ENCODE assay signal across 9 cellular contexts in the genomic region with DNA sequence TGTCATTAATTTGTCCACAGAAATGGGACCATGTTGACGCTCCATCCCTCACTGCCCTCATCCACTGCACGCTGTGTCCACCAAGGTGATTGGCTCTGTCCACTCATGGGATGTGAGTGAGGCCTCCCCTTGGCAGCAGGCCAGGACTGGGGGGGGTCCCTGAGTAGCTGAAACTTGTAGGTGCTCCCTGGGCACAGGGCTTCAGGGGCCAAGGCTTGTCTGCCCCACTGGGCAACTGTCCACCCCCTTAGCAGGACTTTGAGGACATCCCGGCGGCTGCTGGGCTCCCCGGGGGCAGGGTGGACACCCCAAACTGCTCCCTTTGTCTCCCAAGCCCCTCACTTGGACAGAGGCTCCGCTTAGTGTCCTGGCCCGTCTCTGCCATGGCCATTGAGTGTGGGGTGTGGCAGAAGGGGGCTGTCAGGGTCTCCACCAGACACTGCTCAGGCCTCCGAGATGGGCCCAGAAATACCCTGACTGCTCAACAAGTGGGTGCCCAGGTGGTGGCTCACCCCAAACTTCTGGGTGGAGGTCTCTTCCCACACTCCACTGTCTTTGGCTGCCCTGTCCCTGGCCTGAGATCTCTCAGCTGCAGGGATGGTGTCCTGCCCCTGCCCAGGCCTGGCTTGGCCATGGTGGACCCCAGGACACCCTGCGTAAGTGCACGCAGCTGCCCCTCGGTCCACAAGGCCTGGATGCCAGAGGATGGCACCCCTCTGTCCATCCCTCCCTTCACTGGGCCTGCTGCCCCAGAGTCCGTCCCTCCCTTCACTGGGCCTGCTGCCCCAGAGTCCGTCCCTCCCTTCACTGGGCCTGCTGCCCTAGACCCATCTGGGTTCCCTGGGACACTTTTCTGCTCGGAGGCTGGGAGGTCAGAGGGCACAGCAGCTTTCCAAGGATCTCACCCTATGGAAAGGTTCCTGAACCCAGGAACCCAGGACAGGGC. TPM values are rescaled to one million over a fixed set of nuclear protein-coding genes. Genes with fewer than 3 reads are reported as not detected.
DNase-seq lines count a peak whose midpoint lies in the region; ATAC-seq and TF ChIP-seq lines count a peak whose summit lies in the region.
"Had no signal": no experiment of that assay in that cellular context is flagged by ENCODE, and none has a peak within 500 bp of the region (broad histone marks: within the 10 kb centered on the region; RNA-seq: fewer than 3 reads in every experiment).

No MANE protein-coding gene starts in this region.

- peaks cover 31% of the 10 kb centered on the region for H3K4me1 ChIP-seq in CD4-positive, CD25-positive, alpha-beta regulatory T cell (ENCODE audit: control insufficient read depth, insufficient read depth, low read length, poor library complexity, severe bottlenecking)
- 0 out of 2 replicates have a peak, but pooled peaks cover 5% of the 10 kb centered on the region for H3K4me1 ChIP-seq in HAP-1

- DNase-seq in CD4-positive, CD25-positive, alpha-beta regulatory T cell, result no peak
- DNase-seq in HFF-Myc (ENCODE audit: extremely low read depth, low read depth) (no peak), myocyte (ENCODE audit: low read depth) (peak; percentile 29), dedifferentiated amniotic fluid mesenchymal stem cell (ENCODE audit: extremely low spot score) (no peak), HAP-1 (ENCODE audit: low spot score in 2 of 2) (no peak), midbrain (lab: John Stamatoyannopoulos, UW) (no peak)
- DNase-seq in activated naive CD8-positive, alpha-beta T cell treated with anti-CD3 and anti-CD28 coated beads, Interleukin-2, amount 10 ng/mL, durations not matched to agents 7 days and 5 days, result no peak
- DNase-seq: stimulated activated CD4-positive, alpha-beta T cell treated with anti-CD3 and anti-CD28 coated beads, Interleukin-1b, Interleukin-23, amount 100 ng/mL, for 48 hours had no signal

- peak overlapping the region; percentile 93 to 96 (median 94) for H3K4me3 Mint-ChIP-seq in CD4-positive, CD25-positive, alpha-beta regulatory T cell
- peak overlapping the region; percentile 94 for H3K4me3 Mint-ChIP-seq in activated naive CD8-positive, alpha-beta T cell treated with anti-CD3 and anti-CD28 coated beads, Interleukin-2, amount 10 ng/mL, durations not matched to agents 7 days and 5 days

- no peaks in the 10 kb centered on the region for H3K9me3 Mint-ChIP-seq in CD4-positive, CD25-positive, alpha-beta regulatory T cell
- no peaks in the 10 kb centered on the region for H3K9me3 Mint-ChIP-seq in activated naive CD8-positive, alpha-beta T cell treated with anti-CD3 and anti-CD28 coated beads, Interleukin-2, amount 10 ng/mL, durations not matched to agents 7 days and 5 days

- H3K27me3 Mint-ChIP-seq in CD4-positive, CD25-positive, alpha-beta regulatory T cell, result peaks cover 6% of the 10 kb centered on the region
- no peaks in the 10 kb centered on the region for H3K27me3 Mint-ChIP-seq in activated naive CD8-positive, alpha-beta T cell treated with anti-CD3 and anti-CD28 coated beads, Interleukin-2, amount 10 ng/mL, durations not matched to agents 7 days and 5 days

- no peaks in the 10 kb centered on the region for H3K9me3 ChIP-seq in CD4-positive, CD25-positive, alpha-beta regulatory T cell (ENCODE audit: control insufficient read depth in 2 of 2, low read length in 2 of 2)
- no peaks in the 10 kb centered on the region for H3K9me3 ChIP-seq in HAP-1

- H3K27ac Mint-ChIP-seq in CD4-positive, CD25-positive, alpha-beta regulatory T cell, result no peak overlapping the region
- peak overlapping the region; percentile 98 for H3K27ac Mint-ChIP-seq in activated naive CD8-positive, alpha-beta T cell treated with anti-CD3 and anti-CD28 coated beads, Interleukin-2, amount 10 ng/mL, durations not matched to agents 7 days and 5 days

- TF ChIP-seq CTCF in HFF-Myc (IDR thresholded peaks at IDR 0.05; ENCODE audit: low read depth, low read length, missing control alignments), result no peak

- H3K4me3 ChIP-seq in CD4-positive, CD25-positive, alpha-beta regulatory T cell (ENCODE audit: low read depth, low read length), result no peak overlapping the region
- peak overlapping the region; percentile 79; the same call in 1 of the 2 replicates for H3K4me3 ChIP-seq in HFF-Myc (replicated peaks; ENCODE audit: low read depth, low read length)
- H3K4me3 ChIP-seq in HAP-1, result no peak overlapping the region

- no peak for ATAC-seq in CD4-positive, CD25-positive, alpha-beta regulatory T cell (ENCODE audit: low read depth in 2 of 2)
- no peak for ATAC-seq in activated naive CD8-positive, alpha-beta T cell treated with anti-CD3 and anti-CD28 coated beads, Interleukin-2, amount 10 ng/mL, durations not matched to agents 7 days and 5 days (ENCODE audit: low read depth)
- ATAC-seq in GM18868 (IDR thresholded peaks at IDR 0.05; ENCODE audit: unreplicated experiment), result no peak

- H3K36me3 Mint-ChIP-seq in CD4-positive, CD25-positive, alpha-beta regulatory T cell, result no peaks in the 10 kb centered on the region
- H3K36me3 Mint-ChIP-seq in activated naive CD8-positive, alpha-beta T cell treated with anti-CD3 and anti-CD28 coated beads, Interleukin-2, amount 10 ng/mL, durations not matched to agents 7 days and 5 days, result no peaks in the 10 kb centered on the region

- in situ Hi-C loops in HAP-1 (cut with MboI; ENCODE audit: low sequenced_read_pairs), result no loop called here

- POLR2A ChIA-PET in activated naive CD8-positive, alpha-beta T cell treated with anti-CD3 and anti-CD28 coated beads, Interleukin-2, amount 10 ng/mL, durations not matched to agents 7 days and 5 days (lab: Charles Lee), result interaction anchor here (0.6 to 2.2 kb wide), 5 partner anchors 16 to 197 kb away, joined by 3 to 7 read pairs (median 4); a partner anchor contains a TSS

- H3K27me3 ChIP-seq in CD4-positive, CD25-positive, alpha-beta regulatory T cell (ENCODE audit: control insufficient read depth, insufficient read depth, low read length), result no peaks in the 10 kb centered on the region
- no peaks in the 10 kb centered on the region for H3K27me3 ChIP-seq in HAP-1 (ENCODE audit: low read depth)

- peaks cover 0 to 33% (median 10%) of the 10 kb centered on the region in 4 donors for H3K4me1 Mint-ChIP-seq in CD4-positive, CD25-positive, alpha-beta regulatory T cell
- H3K4me1 Mint-ChIP-seq in activated naive CD8-positive, alpha-beta T cell treated with anti-CD3 and anti-CD28 coated beads, Interleukin-2, amount 10 ng/mL, durations not matched to agents 7 days and 5 days, result peaks cover 13% of the 10 kb centered on the region

- no peaks in the 10 kb centered on the region for H3K36me3 ChIP-seq in CD4-positive, CD25-positive, alpha-beta regulatory T cell (ENCODE audit: control insufficient read depth, insufficient read depth, low read length)
- H3K36me3 ChIP-seq in HAP-1 (replicated peaks), result no peaks in the 10 kb centered on the region; the same call in 1 of the 2 replicates

- H3K27ac ChIP-seq in CD4-positive, CD25-positive, alpha-beta regulatory T cell (ENCODE audit: insufficient read depth, low read length, poor library complexity, severe bottlenecking), result no peak overlapping the region

RNA-seq across cellular contexts. Expression of a gene that starts 2.9 kb away (rescaled TPM):
- 12.1 TPM for total RNA-seq in CD4-positive, CD25-positive, alpha-beta regulatory T cell
- 1 to 10 TPM; 6.8 to 9.6 (median 8.2) TPM for polyA plus RNA-seq in CD4-positive, CD25-positive, alpha-beta regulatory T cell
- total RNA-seq in activated naive CD8-positive, alpha-beta T cell treated with anti-CD3 and anti-CD28 coated beads, Interleukin-2, amount 10 ng/mL, durations not matched to agents 7 days and 5 days, result 10 to 100 TPM; 15.1 to 18.2 TPM
- total RNA-seq in myocyte, result 17.2 and 19.1 TPM in 2 replicates
- 13.9 TPM for polyA plus RNA-seq in myocyte (2012)

RNA-seq across cellular contexts. Expression of a gene that starts 17.1 kb away (rescaled TPM):
- 25.7 TPM for total RNA-seq in CD4-positive, CD25-positive, alpha-beta regulatory T cell
- 10 to 100 TPM; 11.6 to 15.3 (median 12.9) TPM for polyA plus RNA-seq in CD4-positive, CD25-positive, alpha-beta regulatory T cell
- total RNA-seq in activated naive CD8-positive, alpha-beta T cell treated with anti-CD3 and anti-CD28 coated beads, Interleukin-2, amount 10 ng/mL, durations not matched to agents 7 days and 5 days, result 10 to 100 TPM; 46.3 to 54.3 TPM
- total RNA-seq in myocyte, result 45.4 and 59.9 TPM in 2 replicates
- polyA plus RNA-seq in myocyte (2012), result 43.1 TPM

RNA-seq across cellular contexts. Expression of a gene that starts 20.1 kb away (rescaled TPM):
- 1.9 TPM for total RNA-seq in CD4-positive, CD25-positive, alpha-beta regulatory T cell
- 1 to 10 TPM; 3.7 to 5.6 (median 4.8) TPM for polyA plus RNA-seq in CD4-positive, CD25-positive, alpha-beta regulatory T cell
- total RNA-seq in activated naive CD8-positive, alpha-beta T cell treated with anti-CD3 and anti-CD28 coated beads, Interleukin-2, amount 10 ng/mL, durations not matched to agents 7 days and 5 days, result 1 to 10 TPM; 3.0 to 3.6 TPM
- total RNA-seq in myocyte, result 0.05 and 1.2 TPM in 2 replicates
- polyA plus RNA-seq in myocyte (2012), result not detected

RNA-seq across cellular contexts. Expression of a gene that starts 26.7 kb away (rescaled TPM):
- not detected for total RNA-seq in CD4-positive, CD25-positive, alpha-beta regulatory T cell
- polyA plus RNA-seq in CD4-positive, CD25-positive, alpha-beta regulatory T cell, result not detected
- total RNA-seq in activated naive CD8-positive, alpha-beta T cell treated with anti-CD3 and anti-CD28 coated beads, Interleukin-2, amount 10 ng/mL, durations not matched to agents 7 days and 5 days, result not detected
- total RNA-seq in myocyte, result 2.9 and 12.5 TPM in 2 replicates
- polyA plus RNA-seq in myocyte (2012), result 0.47 TPM

RNA-seq across cellular contexts. Expression of a gene that starts 43.9 kb away (rescaled TPM):
- 0.22 TPM for total RNA-seq in CD4-positive, CD25-positive, alpha-beta regulatory T cell
- polyA plus RNA-seq in CD4-positive, CD25-positive, alpha-beta regulatory T cell, result not detected
- total RNA-seq in activated naive CD8-positive, alpha-beta T cell treated with anti-CD3 and anti-CD28 coated beads, Interleukin-2, amount 10 ng/mL, durations not matched to agents 7 days and 5 days, result under 1 TPM; 0.47 to 0.60 TPM
- total RNA-seq in myocyte, result 0.70 and 0.83 TPM in 2 replicates
- 0.37 TPM for polyA plus RNA-seq in myocyte (2012)
